In genomic region chr9:72443855-72444254, GRCh38 we compare ENCODE assay signal across 8 cellular contexts.
DNase-seq lines count a peak whose midpoint lies in the region; ATAC-seq, FAIRE-seq and TF ChIP-seq lines count a peak whose summit lies in the region.

No MANE protein-coding gene starts in this region.

- H3K36me3 ChIP-seq in osteoblast (ENCODE audit: insufficient read depth, low read length) = no peaks in the 10 kb centered on the region

- peak; percentile 15 to 33 for DNase-seq in activated T-cell treated with anti-CD3 and anti-CD28 coated beads, Interleukin-2, amount 50 U/mL, for 72 hours
- DNase-seq in osteoblast (ENCODE audit: insufficient read length, low spot score, missing footprints) (no peak), type B pancreatic cell (ENCODE audit: extremely low spot score, unreplicated experiment) (no peak), SK-N-DZ (ENCODE audit: low spot score) (no peak), frontal cortex (ENCODE audit: low spot score in 2 of 2) (no peak)

- peak overlapping the region; percentile 13 for H3K27ac ChIP-seq in osteoblast (ENCODE audit: low read depth, low read length)

- H4K20me1 ChIP-seq in osteoblast (ENCODE audit: insufficient read depth, low read length) = no peaks in the 10 kb centered on the region

- no peak overlapping the region for H3K4me3 ChIP-seq in osteoblast (ENCODE audit: insufficient read depth, low read length)

- H3K4me2 ChIP-seq in osteoblast (ENCODE audit: insufficient read depth, low read length) = no peak overlapping the region

- H3K4me3 Mint-ChIP-seq in activated T-cell treated with anti-CD3 and anti-CD28 coated beads, Interleukin-2, amount 50 U/mL, for 72 hours = peak overlapping the region; percentile 27 to 61
- no peak overlapping the region for H3K4me3 Mint-ChIP-seq in type B pancreatic cell

- H3K27me3 ChIP-seq in osteoblast (ENCODE audit: insufficient read depth, low read length) = no peaks in the 10 kb centered on the region

- H3K4me1 Mint-ChIP-seq in activated T-cell treated with anti-CD3 and anti-CD28 coated beads, Interleukin-2, amount 50 U/mL, for 72 hours (ENCODE audit: low read depth) = peaks cover 34% of the 10 kb centered on the region
- peaks cover 11% of the 10 kb centered on the region for H3K4me1 Mint-ChIP-seq in type B pancreatic cell (ENCODE audit: unreplicated experiment)

- no peak for FAIRE-seq in frontal cortex (lab: Jason Lieb, UNC)

- no peak overlapping the region for H2AFZ ChIP-seq in osteoblast (ENCODE audit: low read length)

- H3K9me3 Mint-ChIP-seq in activated T-cell treated with anti-CD3 and anti-CD28 coated beads, Interleukin-2, amount 50 U/mL, for 72 hours = no peaks in the 10 kb centered on the region
- H3K9me3 Mint-ChIP-seq in type B pancreatic cell = peaks cover 11% of the 10 kb centered on the region

- ATAC-seq in GM18499 (IDR thresholded peaks at IDR 0.05; ENCODE audit: insufficient read depth, unreplicated experiment) = peak; percentile 91
- ATAC-seq in GM21447 (IDR thresholded peaks at IDR 0.05; ENCODE audit: unreplicated experiment) = peak; percentile 96
- peak; percentile 79 for ATAC-seq in HG03558 (IDR thresholded peaks at IDR 0.05; ENCODE audit: extremely low read depth, unreplicated experiment)
- ATAC-seq in activated T-cell treated with anti-CD3 and anti-CD28 coated beads, Interleukin-2, amount 50 U/mL, for 72 hours (replicated peaks in 1 of 2) = peak; percentile 71 to 74

- H3K36me3 Mint-ChIP-seq in activated T-cell treated with anti-CD3 and anti-CD28 coated beads, Interleukin-2, amount 50 U/mL, for 72 hours (ENCODE audit: insufficient read depth in 2 of 2) = no peaks in the 10 kb centered on the region
- no peaks in the 10 kb centered on the region for H3K36me3 Mint-ChIP-seq in type B pancreatic cell

- TF ChIP-seq CTCF in osteoblast (IDR thresholded peaks at IDR 0.05; ENCODE audit: extremely low read depth, low read depth, low read length) (no peak), type B pancreatic cell (conservative IDR thresholded peaks at IDR 0.05) (no peak)

- H3K27ac Mint-ChIP-seq in activated T-cell treated with anti-CD3 and anti-CD28 coated beads, Interleukin-2, amount 50 U/mL, for 72 hours = peak overlapping the region; percentile 73
- H3K27ac Mint-ChIP-seq in type B pancreatic cell = no peak overlapping the region

- no peaks in the 10 kb centered on the region for H3K9me3 ChIP-seq in osteoblast (ENCODE audit: low read depth, low read length)

- peaks cover 48% of the 10 kb centered on the region for H3K4me1 ChIP-seq in osteoblast (ENCODE audit: insufficient read depth, low read length)

- H3K79me2 ChIP-seq in osteoblast (ENCODE audit: insufficient read depth, low read length) = no peaks in the 10 kb centered on the region

- H3K27me3 Mint-ChIP-seq in activated T-cell treated with anti-CD3 and anti-CD28 coated beads, Interleukin-2, amount 50 U/mL, for 72 hours (ENCODE audit: low read depth) = peaks cover 7% of the 10 kb centered on the region
- H3K27me3 Mint-ChIP-seq in type B pancreatic cell = no peaks in the 10 kb centered on the region

Comparison
In these comparisons a context has a peak if more than half of its experiments do, and no peak if none do; other contexts are left out.
1. DNase-seq: peak in activated T-cell treated with anti-CD3 and anti-CD28 coated beads, Interleukin-2, amount 50 U/mL, for 72 hours (2 of 2); none in osteoblast (single experiment), type B pancreatic cell (single experiment), SK-N-DZ (single experiment) and frontal cortex (0 of 2).
2. Peak in every context shown above with its lines, with median percentiles within 50 percentile points of each other: ATAC-seq.